ENCODE assay signal across 14 cellular contexts in the genomic region with DNA sequence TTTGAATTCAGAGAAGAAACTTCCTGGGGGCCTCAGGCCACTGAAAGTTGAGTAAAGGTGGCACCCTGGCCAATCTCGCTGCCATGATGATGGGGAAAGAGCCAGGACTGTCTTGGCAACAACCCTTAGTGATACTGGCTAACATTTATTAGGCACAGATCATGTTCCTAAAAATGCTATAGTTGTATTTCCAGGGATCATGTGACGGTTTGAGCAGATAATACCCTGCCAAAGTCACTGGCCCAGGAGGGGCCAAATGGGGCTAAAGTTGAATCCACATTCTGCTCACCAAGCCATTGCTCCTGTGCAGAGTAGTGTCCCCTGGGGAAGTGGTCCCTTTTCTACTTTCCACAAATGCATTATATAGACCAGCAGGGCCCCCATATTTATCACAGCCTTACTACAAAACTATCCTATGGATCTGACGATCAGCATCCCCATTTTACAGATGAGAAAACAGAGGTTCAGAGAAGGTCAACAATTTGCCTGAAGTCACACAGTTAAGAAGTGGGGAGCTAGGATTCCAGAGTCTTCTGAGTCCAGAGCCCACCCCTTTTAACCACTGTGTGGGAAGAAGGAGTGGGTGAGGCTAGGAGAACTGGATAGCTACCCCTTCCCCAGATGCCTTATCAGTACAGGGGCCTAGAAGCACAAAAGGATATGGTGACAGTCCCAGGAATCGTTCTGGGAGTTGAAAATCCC.
DNase-seq lines count a peak whose midpoint lies in the region; ATAC-seq, FAIRE-seq and TF ChIP-seq lines count a peak whose summit lies in the region.
"Had no signal": no experiment of that assay in that cellular context is flagged by ENCODE, and none has a peak within 500 bp of the region (broad histone marks: within the 10 kb centered on the region; RNA-seq: fewer than 3 reads in every experiment).

No MANE protein-coding gene starts in this region.

- TF ChIP-seq CTCF in heart left ventricle (IDR thresholded peaks at IDR 0.05) (no peak), right atrium auricular region (IDR thresholded peaks at IDR 0.05) (no peak), H9 (conservative IDR thresholded peaks at IDR 0.05) (no peak), K562 (IDR thresholded peaks at IDR 0.05 in 2 of 3, conservative IDR thresholded peaks at IDR 0.05 in 1 of 3; ENCODE audit: insufficient read depth in 2 of 3, low read depth in 1 of 3, low read length in 3 of 3) (no peak), osteocyte (IDR thresholded peaks at IDR 0.05) (no peak)

- no peak overlapping the region for H4K8ac ChIP-seq in H9 (replicated peaks; ENCODE audit: insufficient read length, low read depth, low read length)

- TF ChIP-seq POLR2A in heart left ventricle (IDR thresholded peaks at IDR 0.05) (no peak), K562 (conservative IDR thresholded peaks at IDR 0.05) (no peak)

- no peaks in the 10 kb centered on the region for H3K9me1 ChIP-seq in K562 (ENCODE audit: control insufficient read depth, insufficient read depth, low read length)

- no peak overlapping the region for H2BK5ac ChIP-seq in H9 (ENCODE audit: insufficient read length, low read length)

- H3K36me3 ChIP-seq in heart left ventricle (no peaks in the 10 kb centered on the region), right atrium auricular region (no peaks in the 10 kb centered on the region), K562 (ENCODE audit: control insufficient read depth, insufficient read depth, low read length) (no peaks in the 10 kb centered on the region), Karpas-422 (ENCODE audit: insufficient read depth, low read length) (no peaks in the 10 kb centered on the region)
- H3K36me3 ChIP-seq: BLaER1 treated with 17β-estradiol and CSF1 and Interleukin-3, amounts not matched to agents 10 nM and 100 nM had no signal

- H4K91ac ChIP-seq in H9 (ENCODE audit: insufficient read length, low read depth, low read length), result no peak overlapping the region

- no peak overlapping the region for H2AK5ac ChIP-seq in H9 (ENCODE audit: insufficient read length, low read length)

- intact Hi-C loops in heart left ventricle (cut with DNase I), result no loop called here
- intact Hi-C loops in K562 (cut with micrococcal nuclease), result no loop called here

- no peak overlapping the region for H4K5ac ChIP-seq in H9 (ENCODE audit: insufficient read length, low read depth, low read length)

- H3K27ac ChIP-seq in heart left ventricle (peak overlapping the region in 1 of 12 donors; percentile 10), right atrium auricular region (no peak overlapping the region), H9 (ENCODE audit: insufficient read length, low read depth, low read length) (no peak overlapping the region), K562 (ENCODE audit: extremely low read depth, low read depth, low read length) (no peak overlapping the region), Karpas-422 (ENCODE audit: low read length) (no peak overlapping the region)
- H3K27ac ChIP-seq: BLaER1 treated with 17β-estradiol and CSF1 and Interleukin-3, amounts not matched to agents 10 nM and 100 nM had no signal

- ATAC-seq in heart left ventricle (peak; percentile 60 to 90 (median 78)), K562 (no peak), GM19455 (IDR thresholded peaks at IDR 0.05; ENCODE audit: unreplicated experiment) (no peak)

- H3K23me2 ChIP-seq in H9 (ENCODE audit: insufficient read length, low read depth, low read length, poor library complexity, severe bottlenecking), result no peaks in the 10 kb centered on the region

- H3K9me2 ChIP-seq in Karpas-422 (replicated peaks; ENCODE audit: insufficient read depth, low read length), result no peaks in the 10 kb centered on the region

- CTCF ChIA-PET in K562 (lab: Yijun Ruan, JAX; ENCODE audit: low intra/inter-chr PET ratio), result no interaction called here

- no peak overlapping the region for H2BK120ac ChIP-seq in H9 (ENCODE audit: low read depth, low read length, poor library complexity, severe bottlenecking)

- WGBS in heart left ventricle, 4 donors, result 50 to 80% (median 67%) methylated on average over 4 of the region's 4 CpGs
- WGBS in H9 (ENCODE audit: extremely low coverage, insufficient read length, low lambda C conversion rate), result no CpG with 5 or more reads among the region's 4 CpGs
- WGBS in K562 (ENCODE audit: insufficient coverage, low coverage, missing lambda C conversion rate), result 0% methylated on average over 4 of the region's 4 CpGs

- no peak overlapping the region for H3K9ac ChIP-seq in H9 (ENCODE audit: extremely low read depth, insufficient read length, low read length)
- no peak overlapping the region for H3K9ac ChIP-seq in K562 (ENCODE audit: insufficient read depth in 1 of 2, low read depth in 2 of 2, low read length in 2 of 2)
- H3K9ac ChIP-seq in Karpas-422 (ENCODE audit: low read length), result no peak overlapping the region
- H3K9ac ChIP-seq: BLaER1 treated with 17β-estradiol and CSF1 and Interleukin-3, amounts not matched to agents 10 nM and 100 nM had no signal

- H3K36me3 Mint-ChIP-seq in H9 (ENCODE audit: insufficient read depth in 1 of 3, low read depth in 3 of 3), result no peaks in the 10 kb centered on the region; a peak in 1 of 7 replicates
- no peaks in the 10 kb centered on the region for H3K36me3 Mint-ChIP-seq in osteocyte (ENCODE audit: unreplicated experiment)
- H3K36me3 Mint-ChIP-seq: CD4-positive, CD25-positive, alpha-beta regulatory T cell had no signal

- no peak overlapping the region for H2BK20ac ChIP-seq in H9 (ENCODE audit: low read depth, low read length, poor library complexity, severe bottlenecking)

- no peak overlapping the region for H3K4me3 Mint-ChIP-seq in H9
- no peak overlapping the region for H3K4me3 Mint-ChIP-seq in osteocyte (ENCODE audit: unreplicated experiment)
- H3K4me3 Mint-ChIP-seq: CD4-positive, CD25-positive, alpha-beta regulatory T cell had no signal

- no peak for TF ChIP-seq EP300 in K562 (IDR thresholded peaks at IDR 0.05; ENCODE audit: low read length)

- FAIRE-seq in K562 (lab: Jason Lieb, UNC), result no peak
- FAIRE-seq: GM19239, H54 had no signal

- peaks cover 15% of the 10 kb centered on the region for H3K27me3 Mint-ChIP-seq in H9 (ENCODE audit: low read depth)
- H3K27me3 Mint-ChIP-seq in osteocyte (ENCODE audit: unreplicated experiment), result peaks cover 11% of the 10 kb centered on the region

- H3K56ac ChIP-seq in H9 (ENCODE audit: insufficient read length, low read depth, low read length), result no peak overlapping the region

- in situ Hi-C loops in K562 (cut with MboI), result no loop called here

- no peak for TF ChIP-seq RAD21 in K562 (CRISPR knock-in tag; conservative IDR thresholded peaks at IDR 0.05 in 1 of 2, IDR thresholded peaks at IDR 0.05 in 1 of 2)

- H3K79me2 ChIP-seq in H9 (ENCODE audit: insufficient read depth, low read length), result no peaks in the 10 kb centered on the region
- no peaks in the 10 kb centered on the region for H3K79me2 ChIP-seq in K562 (ENCODE audit: control insufficient read depth, insufficient read depth, low read length)
- no peaks in the 10 kb centered on the region for H3K79me2 ChIP-seq in Karpas-422 (ENCODE audit: low read length)

- H2AFZ ChIP-seq in H9 (ENCODE audit: low read length), result no peak overlapping the region
- no peak overlapping the region for H2AFZ ChIP-seq in K562 (ENCODE audit: low read depth, low read length)
- no peak overlapping the region for H2AFZ ChIP-seq in Karpas-422 (ENCODE audit: low read length)

- H3K27ac Mint-ChIP-seq in H9 (no peak overlapping the region; a peak in 1 of 7 replicates), osteocyte (ENCODE audit: unreplicated experiment) (no peak overlapping the region)
- H3K27ac Mint-ChIP-seq: CD4-positive, CD25-positive, alpha-beta regulatory T cell had no signal

- H3K23ac ChIP-seq in H9 (ENCODE audit: insufficient read length, low read depth, low read length), result no peak overlapping the region

- H3K4me1 ChIP-seq in heart left ventricle (peaks cover 0 to 6% (median 0%) of the 10 kb centered on the region in 12 donors), right atrium auricular region (no peaks in the 10 kb centered on the region), H9 (ENCODE audit: insufficient read depth, low read length) (peaks cover 4% of the 10 kb centered on the region), K562 (replicated peaks in 1 of 2; ENCODE audit: control insufficient read depth in 2 of 2, insufficient read depth in 2 of 2, low read length in 2 of 2) (no peaks in the 10 kb centered on the region), Karpas-422 (ENCODE audit: low read length) (no peaks in the 10 kb centered on the region)
- H3K4me1 ChIP-seq: BLaER1 treated with 17β-estradiol and CSF1 and Interleukin-3, amounts not matched to agents 10 nM and 100 nM had no signal

- BruUV-seq in K562 (replicated peaks; lab: Mats Ljungman, UMichigan), result no TSS peak

- H3K9me3 Mint-ChIP-seq in H9 (no peaks in the 10 kb centered on the region; a peak in 2 of 5 replicates), osteocyte (ENCODE audit: unreplicated experiment) (no peaks in the 10 kb centered on the region)

- no peak overlapping the region for H3K18ac ChIP-seq in H9 (ENCODE audit: insufficient read length, low read depth, low read length)

- H3K9me3 ChIP-seq in heart left ventricle (no peaks in the 10 kb centered on the region), right atrium auricular region (no peaks in the 10 kb centered on the region), H9 (ENCODE audit: control insufficient read depth, low read depth, low read length) (no peaks in the 10 kb centered on the region), K562 (replicated peaks; ENCODE audit: control insufficient read depth, insufficient read depth, low read depth, low read length) (no peaks in the 10 kb centered on the region), Karpas-422 (ENCODE audit: low read length) (no peaks in the 10 kb centered on the region)
- H3K9me3 ChIP-seq: BLaER1 treated with 17β-estradiol and CSF1 and Interleukin-3, amounts not matched to agents 10 nM and 100 nM had no signal

- no peak overlapping the region for H2BK15ac ChIP-seq in H9 (ENCODE audit: low read depth, low read length)

- no peak overlapping the region for H3K4me3 ChIP-seq in heart left ventricle
- H3K4me3 ChIP-seq in right atrium auricular region, result no peak overlapping the region
- no peak overlapping the region for H3K4me3 ChIP-seq in K562
- H3K4me3 ChIP-seq in Karpas-422 (ENCODE audit: low read length), result no peak overlapping the region
- H3K4me3 ChIP-seq: BLaER1 treated with 17β-estradiol and CSF1 and Interleukin-3, amounts not matched to agents 10 nM and 100 nM had no signal

- POLR2A ChIA-PET in K562 (lab: Yijun Ruan, JAX), result no interaction called here

- no peak overlapping the region for H3K4me2 ChIP-seq in H9 (ENCODE audit: insufficient read depth, insufficient read length, low read length)
- H3K4me2 ChIP-seq in K562 (ENCODE audit: insufficient read depth, low read length), result no peak overlapping the region
- H3K4me2 ChIP-seq in Karpas-422 (ENCODE audit: low read depth, low read length, poor library complexity, severe bottlenecking), result no peak overlapping the region
- H3K4me2 ChIP-seq: BLaER1 treated with 17β-estradiol and CSF1 and Interleukin-3, amounts not matched to agents 10 nM and 100 nM had no signal

- no peaks in the 10 kb centered on the region for H3K27me3 ChIP-seq in heart left ventricle
- no peaks in the 10 kb centered on the region for H3K27me3 ChIP-seq in right atrium auricular region
- H3K27me3 ChIP-seq in H9 (ENCODE audit: insufficient read depth, low read length), result no peaks in the 10 kb centered on the region
- peaks cover 0 to 2% of the 10 kb centered on the region in 2 experiments; a peak in 1 of 5 replicates for H3K27me3 ChIP-seq in K562 (ENCODE audit: control insufficient read depth in 2 of 2, insufficient read depth in 2 of 2, low read length in 2 of 2)
- H3K27me3 ChIP-seq in Karpas-422 (ENCODE audit: low read length), result no peaks in the 10 kb centered on the region
- H3K27me3 ChIP-seq: BLaER1 treated with 17β-estradiol and CSF1 and Interleukin-3, amounts not matched to agents 10 nM and 100 nM had no signal

- H3T11ph ChIP-seq in H9 (ENCODE audit: low read length), result no peak overlapping the region

- peak in 3 of 5 donors; percentile 11 to 31 (median 18) for DNase-seq in heart left ventricle
- DNase-seq in right atrium auricular region (ENCODE audit: low spot score), result no peak
- DNase-seq in H9, result no peak
- no peak for DNase-seq in K562 (ENCODE audit: extremely low read depth in 1 of 4, low spot score in 3 of 4)
- DNase-seq in osteocyte (ENCODE audit: extremely low spot score, unreplicated experiment), result peak; percentile 13
- DNase-seq in Karpas-422, result no peak
- DNase-seq: ACHN; CD4-positive, CD25-positive, alpha-beta regulatory T cell; DMS53; GF-D8 had no signal

- no peaks in the 10 kb centered on the region for H4K20me1 ChIP-seq in H9 (ENCODE audit: control insufficient read depth, insufficient read depth, insufficient read length)
- no peaks in the 10 kb centered on the region for H4K20me1 ChIP-seq in K562 (replicated peaks; ENCODE audit: control insufficient read depth, insufficient read depth, low read length)
- no peaks in the 10 kb centered on the region for H4K20me1 ChIP-seq in Karpas-422 (ENCODE audit: insufficient read depth, low read depth, low read length)
- H4K20me1 ChIP-seq: BLaER1 treated with 17β-estradiol and CSF1 and Interleukin-3, amounts not matched to agents 10 nM and 100 nM had no signal

- H3K4ac ChIP-seq in H9 (ENCODE audit: low read depth, low read length), result no peak overlapping the region

- H3K79me1 ChIP-seq in H9 (ENCODE audit: insufficient read depth, low read depth, low read length, poor library complexity, severe bottlenecking), result no peaks in the 10 kb centered on the region

- H2BK12ac ChIP-seq in H9 (ENCODE audit: insufficient read length, low read depth, low read length), result no peak overlapping the region

- peaks cover 74 to 82% of the 10 kb centered on the region in 2 experiments for H3K4me1 Mint-ChIP-seq in H9
- no peaks in the 10 kb centered on the region for H3K4me1 Mint-ChIP-seq in osteocyte (ENCODE audit: unreplicated experiment)
- H3K4me1 Mint-ChIP-seq: CD4-positive, CD25-positive, alpha-beta regulatory T cell had no signal

- H3K14ac ChIP-seq in H9 (ENCODE audit: insufficient read depth, low read length), result peak overlapping the region; percentile 4; the same call in 1 of the 2 replicates

Comparison
In these comparisons a context has a peak if more than half of its experiments do, and no peak if none do; other contexts are left out.
1. DNase-seq: peak in heart left ventricle (3 of 5) and osteocyte (single experiment); none in right atrium auricular region (single experiment), H9 (single experiment), K562 (0 of 4) and Karpas-422 (single experiment).
2. ATAC-seq: peak in heart left ventricle (4 of 4); none in K562 (single experiment) and GM19455 (single experiment).